22 cellular contexts compared by ENCODE assay signal in the genomic region with DNA sequence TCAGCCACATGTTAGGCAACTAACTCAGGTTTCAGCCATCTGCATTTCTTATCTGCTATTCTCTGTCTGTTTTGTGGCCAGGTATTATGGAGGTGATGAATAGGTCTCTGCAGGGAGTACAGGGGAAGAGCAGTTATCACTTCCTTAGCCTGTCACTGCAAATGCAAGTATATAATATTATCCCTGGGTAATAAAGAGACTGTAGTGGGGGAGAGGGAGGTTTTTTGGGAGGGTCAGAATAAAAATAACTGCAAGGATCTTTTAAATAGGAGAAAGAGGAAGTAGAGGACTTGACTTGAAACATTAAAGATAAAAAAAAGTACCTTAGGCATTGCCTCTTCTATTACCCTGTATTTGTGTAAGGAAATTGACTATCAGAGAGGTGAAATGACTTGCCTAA.
"Had no signal": no experiment of that assay in that cellular context is flagged by ENCODE, and none has a peak within 500 bp of the region (broad histone marks: within the 10 kb centered on the region; RNA-seq: fewer than 3 reads in every experiment).

No MANE protein-coding gene starts in this region.

- H3K27me3 ChIP-seq: cardiac muscle cell, gastroesophageal sphincter, left lung, neutrophil, tibial nerve, vagina had no signal

- DNase-seq: activated CD4-positive, alpha-beta T cell treated with anti-CD3 and anti-CD28 coated beads, Interleukin-2, amount 10 ng/mL, durations not matched to agents 24 days and 14 days; activated CD8-positive, alpha-beta memory T cell treated with anti-CD3 and anti-CD28 coated beads, Interleukin-2, amount 50 U/mL, for 4 hours; activated CD8-positive, alpha-beta T cell treated with anti-CD3 and anti-CD28 coated beads, Interleukin-2, amount 10 ng/mL, durations not matched to agents 7 days and 5 days; activated effector memory CD4-positive, alpha-beta T cell treated with anti-CD3 and anti-CD28 coated beads, Interleukin-2, amount 50 U/mL, for 16 hours; activated T-cell treated with anti-CD3 and anti-CD28 coated beads, Interleukin-2, amount 50 U/mL, for 48 hours; dorsolateral prefrontal cortex; erythroblast; islet precursor cell; left lung; mammary epithelial cell; mucosa of descending colon; naive thymus-derived CD8-positive, alpha-beta T cell; stimulated activated CD4-positive, alpha-beta T cell treated with anti-CD3 and anti-CD28 coated beads, Interleukin-12 subunit alpha, Interleukin-12 subunit beta, amount 100 ng/mL, for 4 hours; stimulated activated CD4-positive, alpha-beta T cell treated with anti-CD3 and anti-CD28 coated beads, Interleukin-2, amount 100 ng/mL, for 24 hours had no signal

- H3K4me3 Mint-ChIP-seq: activated CD4-positive, alpha-beta T cell treated with anti-CD3 and anti-CD28 coated beads, Interleukin-2, amount 10 ng/mL, durations not matched to agents 24 days and 14 days; activated CD8-positive, alpha-beta T cell treated with anti-CD3 and anti-CD28 coated beads, Interleukin-2, amount 10 ng/mL, durations not matched to agents 7 days and 5 days; naive thymus-derived CD8-positive, alpha-beta T cell; stimulated activated effector memory CD8-positive, alpha-beta T cell treated with anti-CD3 and anti-CD28 coated beads, Interleukin-12 subunit alpha, Interleukin-12 subunit beta, amount 100 ng/mL, for 72 hours; WTC11 had no signal

- H3K27ac Mint-ChIP-seq: activated CD4-positive, alpha-beta T cell treated with anti-CD3 and anti-CD28 coated beads, Interleukin-2, amount 10 ng/mL, durations not matched to agents 24 days and 14 days; activated CD8-positive, alpha-beta T cell treated with anti-CD3 and anti-CD28 coated beads, Interleukin-2, amount 10 ng/mL, durations not matched to agents 7 days and 5 days; activated naive CD4-positive, alpha-beta T cell treated with anti-CD3 and anti-CD28 coated beads, Interleukin-2, amount 50 U/mL, for 72 hours; stimulated activated effector memory CD8-positive, alpha-beta T cell treated with anti-CD3 and anti-CD28 coated beads, Interleukin-12 subunit alpha, Interleukin-12 subunit beta, amount 100 ng/mL, for 72 hours; WTC11 had no signal

- H3K9me3 ChIP-seq: gastroesophageal sphincter, left lung, mucosa of descending colon, neutrophil, vagina had no signal

- H3K36me3 ChIP-seq: cardiac muscle cell, gastroesophageal sphincter, left lung, neutrophil, tibial nerve, vagina had no signal

- H3K27me3 Mint-ChIP-seq: activated CD4-positive, alpha-beta T cell treated with anti-CD3 and anti-CD28 coated beads, Interleukin-2, amount 10 ng/mL, durations not matched to agents 24 days and 14 days; naive thymus-derived CD8-positive, alpha-beta T cell had no signal

- H3K36me3 Mint-ChIP-seq: stimulated activated effector memory CD8-positive, alpha-beta T cell treated with anti-CD3 and anti-CD28 coated beads, Interleukin-12 subunit alpha, Interleukin-12 subunit beta, amount 100 ng/mL, for 72 hours; WTC11 had no signal

- H3K4me3 ChIP-seq: cardiac muscle cell, dorsolateral prefrontal cortex, gastroesophageal sphincter, left lung, mucosa of descending colon, tibial nerve, vagina had no signal

- ATAC-seq: activated CD8-positive, alpha-beta T cell treated with anti-CD3 and anti-CD28 coated beads, Interleukin-2, amount 10 ng/mL, durations not matched to agents 7 days and 5 days; activated naive CD4-positive, alpha-beta T cell treated with anti-CD3 and anti-CD28 coated beads, Interleukin-2, amount 50 U/mL, for 72 hours; gastroesophageal sphincter; left lung; mucosa of descending colon; naive thymus-derived CD8-positive, alpha-beta T cell; stimulated activated effector memory CD8-positive, alpha-beta T cell treated with anti-CD3 and anti-CD28 coated beads, Interleukin-12 subunit alpha, Interleukin-12 subunit beta, amount 100 ng/mL, for 72 hours; WTC11 had no signal

- H3K4me1 Mint-ChIP-seq: stimulated activated effector memory CD8-positive, alpha-beta T cell treated with anti-CD3 and anti-CD28 coated beads, Interleukin-12 subunit alpha, Interleukin-12 subunit beta, amount 100 ng/mL, for 72 hours had no signal

- H3K27ac ChIP-seq: cardiac muscle cell, dorsolateral prefrontal cortex, gastroesophageal sphincter, left lung, neutrophil, tibial nerve, vagina had no signal

- H3K9me3 Mint-ChIP-seq: stimulated activated effector memory CD8-positive, alpha-beta T cell treated with anti-CD3 and anti-CD28 coated beads, Interleukin-12 subunit alpha, Interleukin-12 subunit beta, amount 100 ng/mL, for 72 hours had no signal

- H3K4me1 ChIP-seq: gastroesophageal sphincter, tibial nerve, vagina had no signal
